In genomic region chr14:22491683-22492483, GRCh38 we compare ENCODE assay signal across 11 cellular contexts.
DNase-seq lines count a peak whose midpoint lies in the region; ATAC-seq, FAIRE-seq and TF ChIP-seq lines count a peak whose summit lies in the region.
"Had no signal": no experiment of that assay in that cellular context is flagged by ENCODE, and none has a peak within 500 bp of the region (broad histone marks: within the 10 kb centered on the region; RNA-seq: fewer than 3 reads in every experiment).

No MANE protein-coding gene starts in this region.

- peak; percentile 5 for FAIRE-seq in keratinocyte (lab: Jason Lieb, UNC)
- FAIRE-seq: G401.6 had no signal

- ATAC-seq in GM19395 (IDR thresholded peaks at IDR 0.05; ENCODE audit: unreplicated experiment) = peak; percentile 35
- ATAC-seq in HG03565 (IDR thresholded peaks at IDR 0.05; ENCODE audit: unreplicated experiment) = no peak

- no peaks in the 10 kb centered on the region for H3K9me1 ChIP-seq in keratinocyte (ENCODE audit: control insufficient read depth, extremely low read depth, insufficient read depth, low read length)

- H4K20me1 ChIP-seq in OCI-LY1 (ENCODE audit: insufficient read depth, low read length) (no peaks in the 10 kb centered on the region), keratinocyte (ENCODE audit: control insufficient read depth, extremely low read depth, insufficient read depth, low read length) (no peaks in the 10 kb centered on the region)

- dilution Hi-C loops in keratinocyte (cut with MboI; ENCODE audit: extremely low pct_ligation_motif_present, low sequenced_read_pairs) = no loop called here

- H3K4me2 ChIP-seq in OCI-LY1 (ENCODE audit: low read length) = peak overlapping the region; percentile 90
- peak overlapping the region; percentile 92 for H3K4me2 ChIP-seq in keratinocyte (ENCODE audit: control insufficient read depth, extremely low read depth, insufficient read depth, low read depth, low read length)

- peak overlapping the region; percentile 96 for H3K9ac ChIP-seq in OCI-LY1 (ENCODE audit: low read length)
- no peak overlapping the region for H3K9ac ChIP-seq in keratinocyte (ENCODE audit: control insufficient read depth, extremely low read depth, insufficient read depth, low read length)

- no peak for DNase-seq in GM12864 (ENCODE audit: low read depth)
- no peak for DNase-seq in keratinocyte (ENCODE audit: low read depth, low spot score)
- DNase-seq in NCI-H1436 (lab: John Stamatoyannopoulos, UW) = no peak
- no peak for DNase-seq in NCI-H82 treated with DMSO at 0.1 percent for 48 hours (lab: John Stamatoyannopoulos, UW; ENCODE audit: unreplicated experiment)
- no peak for DNase-seq in NCI-H2081 treated with DMSO at 0.1 percent for 48 hours (lab: John Stamatoyannopoulos, UW)
- DNase-seq: SHP77 treated with DMSO at 0.1 percent for 48 hours had no signal

- peak overlapping the region; percentile 15; the same call in 1 of the 2 replicates for H3K4me3 ChIP-seq in GM12864 (ENCODE audit: low read depth, low read length)
- H3K4me3 ChIP-seq in OCI-LY1 (ENCODE audit: low read depth, low read length, poor library complexity, severe bottlenecking) = peak overlapping the region; percentile 65
- peak overlapping the region in 1 of 3 experiments; percentile 60 for H3K4me3 ChIP-seq in keratinocyte (ENCODE audit: control insufficient read depth in 2 of 3, extremely low read depth in 1 of 3, insufficient read depth in 2 of 3, low read depth in 1 of 3, low read length in 3 of 3)
- H3K4me3 ChIP-seq: thoracic aorta had no signal

- peaks cover 100% of the 10 kb centered on the region for H3K4me1 ChIP-seq in OCI-LY1 (ENCODE audit: insufficient read depth, low read length, severe bottlenecking)
- peaks cover 20% of the 10 kb centered on the region for H3K4me1 ChIP-seq in keratinocyte (ENCODE audit: control insufficient read depth, extremely low read depth, insufficient read depth, low read length)

- no peak overlapping the region for H2AFZ ChIP-seq in OCI-LY1 (ENCODE audit: low read length)
- peak overlapping the region; percentile 75 for H2AFZ ChIP-seq in keratinocyte (ENCODE audit: control insufficient read depth, low read length)

- TF ChIP-seq CTCF in GM12864 (IDR thresholded peaks at IDR 0.05; ENCODE audit: low read depth, low read length, missing control alignments) (no peak), OCI-LY1 (IDR thresholded peaks at IDR 0.05; ENCODE audit: low read length) (no peak), keratinocyte (optimal IDR thresholded peaks at IDR 0.05 in 1 of 3, IDR thresholded peaks at IDR 0.05 in 1 of 3, conservative IDR thresholded peaks at IDR 0.05 in 1 of 3; ENCODE audit: extremely low read depth in 1 of 3, insufficient read depth in 2 of 3, low read length in 3 of 3) (no peak)

- H3K36me3 ChIP-seq in OCI-LY1 (ENCODE audit: insufficient read depth, low read length) (no peaks in the 10 kb centered on the region), keratinocyte (ENCODE audit: control insufficient read depth in 2 of 2, extremely low read depth in 1 of 2, insufficient read depth in 2 of 2, low read length in 2 of 2) (no peaks in the 10 kb centered on the region)
- H3K36me3 ChIP-seq: thoracic aorta had no signal

- H3K79me2 ChIP-seq in OCI-LY1 (ENCODE audit: insufficient read depth, low read length) = peaks cover 5% of the 10 kb centered on the region; the same call in 1 of the 2 replicates
- H3K79me2 ChIP-seq in keratinocyte (ENCODE audit: control insufficient read depth, insufficient read depth, low read length) = no peaks in the 10 kb centered on the region

- no peaks in the 10 kb centered on the region for H3K9me2 ChIP-seq in OCI-LY1 (ENCODE audit: low read depth, low read length)

- H3K27ac ChIP-seq in OCI-LY1 (ENCODE audit: low read depth, low read length, poor library complexity, severe bottlenecking) (peak overlapping the region; percentile 98), keratinocyte (ENCODE audit: control insufficient read depth, insufficient read depth, low read length) (no peak overlapping the region)
- H3K27ac ChIP-seq: thoracic aorta had no signal

- peaks cover 10% of the 10 kb centered on the region for H3F3A ChIP-seq in OCI-LY1 (ENCODE audit: insufficient read depth, low read length)

- H3K9me3 ChIP-seq in OCI-LY1 (ENCODE audit: low read length) (no peaks in the 10 kb centered on the region), keratinocyte (ENCODE audit: control insufficient read depth, low read depth, low read length) (no peaks in the 10 kb centered on the region)
- H3K9me3 ChIP-seq: thoracic aorta had no signal

- no peaks in the 10 kb centered on the region for H3K27me3 ChIP-seq in OCI-LY1 (ENCODE audit: insufficient read depth, low read length)
- no peaks in the 10 kb centered on the region for H3K27me3 ChIP-seq in keratinocyte (ENCODE audit: control insufficient read depth, extremely low read depth, insufficient read depth, low read length)
